In the genomic region with DNA sequence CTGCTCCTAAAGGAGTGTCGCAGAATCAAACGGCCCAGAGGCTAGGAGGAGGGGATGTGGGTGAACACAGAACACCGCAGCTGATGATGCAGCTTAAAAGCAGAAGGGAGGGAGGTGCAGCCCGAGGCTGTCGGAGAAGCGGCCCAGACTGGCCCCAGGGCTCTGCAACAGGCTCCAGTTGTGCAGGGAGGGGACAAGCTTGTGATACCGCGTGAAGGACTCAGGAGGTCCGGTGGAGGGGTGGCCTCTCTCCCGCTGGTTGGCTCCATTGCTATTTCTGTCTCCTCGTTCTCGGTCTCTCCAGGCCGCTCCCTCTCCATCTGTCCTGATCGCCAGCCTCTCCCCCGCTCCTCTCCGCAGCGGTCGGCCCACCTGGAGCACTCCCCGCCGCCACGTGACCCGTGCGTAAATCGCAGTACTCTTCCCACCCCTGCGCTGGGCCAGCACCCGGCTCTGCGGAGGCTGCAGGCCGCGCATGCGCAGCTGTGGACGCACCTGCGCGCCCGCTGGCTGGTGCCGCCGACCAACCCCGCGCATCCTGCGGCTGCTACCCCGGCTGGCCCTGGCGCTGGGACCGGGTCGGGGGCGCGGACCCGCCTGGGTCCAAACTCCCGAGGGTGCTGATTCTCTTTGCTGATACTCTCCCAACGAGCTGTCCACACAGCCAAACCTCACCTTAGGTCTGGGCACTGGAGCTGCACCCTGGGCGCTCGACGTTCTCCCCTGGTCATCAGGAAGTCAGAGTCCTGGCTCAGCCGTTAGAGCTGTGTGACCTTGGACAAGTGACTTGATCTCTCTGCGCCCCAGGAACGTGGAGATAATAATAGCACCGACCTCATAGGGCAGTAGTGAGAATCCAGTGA, we compare ENCODE assay signal across 8 cellular contexts. TPM values are rescaled to one million over a fixed set of nuclear protein-coding genes. Genes with fewer than 3 reads are reported as not detected.
DNase-seq lines count a peak whose midpoint lies in the region; ATAC-seq and TF ChIP-seq lines count a peak whose summit lies in the region.

No MANE protein-coding gene starts in this region.

- H3K27ac Mint-ChIP-seq in neural crest cell (ENCODE audit: unreplicated experiment) = peak overlapping the region; percentile 58
- H3K27ac Mint-ChIP-seq in stimulated activated naive CD8-positive, alpha-beta T cell treated with anti-CD3 and anti-CD28 coated beads, Interleukin-15, amount 100 ng/mL, for 72 hours = no peak overlapping the region

- peak overlapping the region; percentile 86 for H3K4me3 Mint-ChIP-seq in neural crest cell
- peak overlapping the region; percentile 87 to 89 for H3K4me3 Mint-ChIP-seq in stimulated activated naive CD8-positive, alpha-beta T cell treated with anti-CD3 and anti-CD28 coated beads, Interleukin-15, amount 100 ng/mL, for 72 hours

- H3K4me3 ChIP-seq in foreskin fibroblast (ENCODE audit: low read depth in 1 of 2, low read length in 2 of 2) = peak overlapping the region; percentile 24 to 39

- DNase-seq in Caki2 (ENCODE audit: low read depth) (peak; percentile 80), LoVo (ENCODE audit: low spot score) (peak; percentile 64), RPMI8226 (peak; percentile 98), foreskin fibroblast (peak in 1 of 2 donors; percentile 73), neural crest cell (ENCODE audit: low read depth, low spot score) (peak; percentile 43)
- DNase-seq in activated effector memory CD4-positive, alpha-beta T cell treated with Interleukin-2 at 50 U/mL for 16 hours = peak; percentile 62
- peak; percentile 74 to 76 for DNase-seq in stimulated activated naive CD8-positive, alpha-beta T cell treated with anti-CD3 and anti-CD28 coated beads, Interleukin-15, amount 100 ng/mL, for 72 hours

- no peaks in the 10 kb centered on the region for H3K9me3 Mint-ChIP-seq in neural crest cell
- H3K9me3 Mint-ChIP-seq in stimulated activated naive CD8-positive, alpha-beta T cell treated with anti-CD3 and anti-CD28 coated beads, Interleukin-15, amount 100 ng/mL, for 72 hours = no peaks in the 10 kb centered on the region

- ATAC-seq in stimulated activated naive CD8-positive, alpha-beta T cell treated with anti-CD3 and anti-CD28 coated beads, Interleukin-15, amount 100 ng/mL, for 72 hours = peak; percentile 75
- no peak for ATAC-seq in GM21447 (IDR thresholded peaks at IDR 0.05; ENCODE audit: unreplicated experiment)

- H3K4me1 Mint-ChIP-seq in neural crest cell = peaks cover 26% of the 10 kb centered on the region
- peaks cover 38% of the 10 kb centered on the region for H3K4me1 Mint-ChIP-seq in stimulated activated naive CD8-positive, alpha-beta T cell treated with anti-CD3 and anti-CD28 coated beads, Interleukin-15, amount 100 ng/mL, for 72 hours

- H3K27me3 Mint-ChIP-seq in neural crest cell (ENCODE audit: low read depth) = peaks cover 22% of the 10 kb centered on the region
- peaks cover 30% of the 10 kb centered on the region for H3K27me3 Mint-ChIP-seq in stimulated activated naive CD8-positive, alpha-beta T cell treated with anti-CD3 and anti-CD28 coated beads, Interleukin-15, amount 100 ng/mL, for 72 hours

- H3K36me3 Mint-ChIP-seq in neural crest cell (ENCODE audit: low read depth) = no peaks in the 10 kb centered on the region

- TF ChIP-seq CTCF in foreskin fibroblast (IDR thresholded peaks at IDR 0.05; ENCODE audit: low read depth, low read length) (no peak), neural crest cell (conservative IDR thresholded peaks at IDR 0.05) (no peak)

- in situ Hi-C loops in Caki2 (cut with HindIII; ENCODE audit: low pct_unique_long_range_greater_than_20kb, low sequenced_read_pairs) = no loop called here

RNA-seq across cellular contexts. Expression of gene STXBP1, which starts 3.7 kb away (rescaled TPM):
- 1.2 and 1.9 TPM in 2 replicates for total RNA-seq in Caki2 (2014; rRNA removed; shearing (Covaris generic); ENCODE audit: low replicate concordance)
- 53.3 and 56.1 TPM in 2 replicates for total RNA-seq in neural crest cell

Comparison
In these comparisons a context has a peak if more than half of its experiments do, and no peak if none do; other contexts are left out.
1. RNA of gene STXBP1, which starts 3.7 kb away (total RNA-seq): 53.3 to 56.1 TPM in neural crest cell; 1.2 to 1.9 TPM in Caki2; every median in the first group is over 10 times any median in the second.